26 cellular contexts compared by ENCODE assay signal in genomic region chr13:84668637-84669036, GRCh38.
DNase-seq lines count a peak whose midpoint lies in the region; ATAC-seq and TF ChIP-seq lines count a peak whose summit lies in the region.
"Had no signal": no experiment of that assay in that cellular context is flagged by ENCODE, and none has a peak within 500 bp of the region (broad histone marks: within the 10 kb centered on the region; RNA-seq: fewer than 3 reads in every experiment).

No MANE protein-coding gene starts in this region.

- H3K27ac Mint-ChIP-seq in activated T-helper 1 cell treated with anti-CD3 and anti-CD28 coated beads, Interleukin-12 subunit alpha, Interleukin-12 subunit beta, Interleukin-2, Interleukin-4 antibody, amounts not matched to agents 30 ng/mL and 10 ng/mL and 1 ng/mL, durations not matched to agents 14 hours and 24 hours and 36 hours = no peak overlapping the region
- H3K27ac Mint-ChIP-seq: CD8-positive, alpha-beta T cell; T-helper 17 cell had no signal

- H3K27ac ChIP-seq in left lung (no peak overlapping the region), mesendoderm (ENCODE audit: low read depth, low read length) (no peak overlapping the region)
- H3K27ac ChIP-seq: HL-60 had no signal

- H3K23ac ChIP-seq in mesendoderm (ENCODE audit: low read length) = no peak overlapping the region

- H3K9me3 ChIP-seq in left lung = no peaks in the 10 kb centered on the region
- H3K9me3 ChIP-seq: HAP-1 had no signal

- no peak overlapping the region for H3K9ac ChIP-seq in mesendoderm (ENCODE audit: low read length)

- DNase-seq in COR-L47 (lab: John Stamatoyannopoulos, UW) = peak; percentile 30
- DNase-seq in NCI-H1436 (lab: John Stamatoyannopoulos, UW) = peak; percentile 50
- peak; percentile 84 for DNase-seq in NCI-H460 (ENCODE audit: extremely low read depth, low read depth)
- DNase-seq in left lung = no peak
- no peak for DNase-seq in mesendoderm
- DNase-seq in islet precursor cell = no peak
- no peak for DNase-seq in left ventricle myocardium superior
- DNase-seq in activated T-helper 1 cell treated with anti-CD3 and anti-CD28 coated beads, Interleukin-12 subunit alpha, Interleukin-12 subunit beta, Interleukin-2, Interleukin-4 antibody, amounts not matched to agents 30 ng/mL and 10 ng/mL and 1 ng/mL, durations not matched to agents 14 hours and 24 hours and 36 hours (ENCODE audit: low spot score) = no peak
- DNase-seq: C1 segment of cervical spinal cord; CD8-positive, alpha-beta T cell; DMS 273 treated with DMSO at 0.1 percent for 48 hours; DMS79; EL; GDM1; GOT3; NCI-H1092 treated with DMSO at 0.1 percent for 48 hours; NCI-H1694 treated with DMSO at 0.1 percent for 48 hours; NCI-H2081; NCI-H2171 treated with DMSO at 0.1 percent for 48 hours; NCI-H510A; NCI-H774; T-helper 17 cell had no signal

- no peak for TF ChIP-seq CTCF in left lung (IDR thresholded peaks at IDR 0.05)

- H2AK5ac ChIP-seq in mesendoderm (ENCODE audit: low read length) = no peak overlapping the region

- H3K56ac ChIP-seq in mesendoderm (ENCODE audit: low read length) = no peak overlapping the region

- H3K4me2 ChIP-seq in mesendoderm (ENCODE audit: low read length) = no peak overlapping the region

- H3K18ac ChIP-seq in mesendoderm (ENCODE audit: low read length) = no peak overlapping the region

- no peak overlapping the region for H3K4me3 ChIP-seq in left lung
- no peak overlapping the region for H3K4me3 ChIP-seq in mesendoderm (ENCODE audit: low read length)
- H3K4me3 ChIP-seq: GM12878, HAP-1 had no signal

- H3K4me1 Mint-ChIP-seq in activated T-helper 1 cell treated with anti-CD3 and anti-CD28 coated beads, Interleukin-12 subunit alpha, Interleukin-12 subunit beta, Interleukin-2, Interleukin-4 antibody, amounts not matched to agents 30 ng/mL and 10 ng/mL and 1 ng/mL, durations not matched to agents 14 hours and 24 hours and 36 hours (ENCODE audit: low read depth) = no peaks in the 10 kb centered on the region
- H3K4me1 Mint-ChIP-seq: T-helper 17 cell had no signal

- no peaks in the 10 kb centered on the region for H3K36me3 ChIP-seq in left lung
- H3K36me3 ChIP-seq in mesendoderm (ENCODE audit: control insufficient read depth, insufficient read depth, low read length) = no peaks in the 10 kb centered on the region
- H3K36me3 ChIP-seq: HAP-1 had no signal

- no peaks in the 10 kb centered on the region for H3K27me3 ChIP-seq in left lung
- no peaks in the 10 kb centered on the region for H3K27me3 ChIP-seq in mesendoderm (ENCODE audit: insufficient read depth, low read length, poor library complexity)

- no peak overlapping the region for H2BK120ac ChIP-seq in mesendoderm (ENCODE audit: low read depth, low read length)

- no peaks in the 10 kb centered on the region for H3K79me1 ChIP-seq in mesendoderm (ENCODE audit: low read length)

- H4K5ac ChIP-seq in mesendoderm (ENCODE audit: low read length) = no peak overlapping the region

- no peaks in the 10 kb centered on the region for H3K4me1 ChIP-seq in left lung
- no peaks in the 10 kb centered on the region for H3K4me1 ChIP-seq in mesendoderm (ENCODE audit: control insufficient read depth, low read depth, low read length)
- H3K4me1 ChIP-seq: HAP-1 had no signal

- no peaks in the 10 kb centered on the region for H3K79me2 ChIP-seq in mesendoderm (ENCODE audit: control insufficient read depth, insufficient read depth, low read length)

- H3K36me3 Mint-ChIP-seq in activated T-helper 1 cell treated with anti-CD3 and anti-CD28 coated beads, Interleukin-12 subunit alpha, Interleukin-12 subunit beta, Interleukin-2, Interleukin-4 antibody, amounts not matched to agents 30 ng/mL and 10 ng/mL and 1 ng/mL, durations not matched to agents 14 hours and 24 hours and 36 hours (ENCODE audit: low read depth) = no peaks in the 10 kb centered on the region
- H3K36me3 Mint-ChIP-seq: CD8-positive, alpha-beta T cell had no signal

- intact Hi-C loops in left lung (cut with DNase I) (no loop called here), left ventricle myocardium superior (cut with micrococcal nuclease) (no loop called here)
- intact Hi-C loops in activated T-helper 1 cell treated with anti-CD3 and anti-CD28 coated beads, Interleukin-12 subunit alpha, Interleukin-12 subunit beta, Interleukin-2, Interleukin-4 antibody, amounts not matched to agents 30 ng/mL and 10 ng/mL and 1 ng/mL, durations not matched to agents 14 hours and 24 hours and 36 hours (cut with micrococcal nuclease) = no loop called here

- H3K27me3 Mint-ChIP-seq in activated T-helper 1 cell treated with anti-CD3 and anti-CD28 coated beads, Interleukin-12 subunit alpha, Interleukin-12 subunit beta, Interleukin-2, Interleukin-4 antibody, amounts not matched to agents 30 ng/mL and 10 ng/mL and 1 ng/mL, durations not matched to agents 14 hours and 24 hours and 36 hours (ENCODE audit: insufficient read depth) = no peaks in the 10 kb centered on the region
- H3K27me3 Mint-ChIP-seq: T-helper 17 cell had no signal

- ATAC-seq in left lung = peak; percentile 58
- ATAC-seq in left ventricle myocardium superior = no peak
- ATAC-seq: CD8-positive, alpha-beta T cell; GM12878; SK-N-SH treated with all-trans-retinoic acid at 6 μM for 48 hours; T-helper 17 cell had no signal

- H3K4ac ChIP-seq in mesendoderm (ENCODE audit: low read depth, low read length) = no peak overlapping the region

- no peak overlapping the region for H2BK15ac ChIP-seq in mesendoderm (replicated peaks; ENCODE audit: low read depth)

- H3K9me3 Mint-ChIP-seq in activated T-helper 1 cell treated with anti-CD3 and anti-CD28 coated beads, Interleukin-12 subunit alpha, Interleukin-12 subunit beta, Interleukin-2, Interleukin-4 antibody, amounts not matched to agents 30 ng/mL and 10 ng/mL and 1 ng/mL, durations not matched to agents 14 hours and 24 hours and 36 hours = no peaks in the 10 kb centered on the region
- H3K9me3 Mint-ChIP-seq: CD8-positive, alpha-beta T cell had no signal

- WGBS in mesendoderm (ENCODE audit: extremely low coverage, insufficient coverage, low lambda C conversion rate) = no CpG with 5 or more reads among the region's 1 CpG

- no peak overlapping the region for H3K4me3 Mint-ChIP-seq in activated T-helper 1 cell treated with anti-CD3 and anti-CD28 coated beads, Interleukin-12 subunit alpha, Interleukin-12 subunit beta, Interleukin-2, Interleukin-4 antibody, amounts not matched to agents 30 ng/mL and 10 ng/mL and 1 ng/mL, durations not matched to agents 14 hours and 24 hours and 36 hours
- H3K4me3 Mint-ChIP-seq: CD8-positive, alpha-beta T cell; T-helper 17 cell had no signal

- no peak overlapping the region for H2BK5ac ChIP-seq in mesendoderm (ENCODE audit: low read length)

- H4K8ac ChIP-seq in mesendoderm (ENCODE audit: low read depth, low read length) = no peak overlapping the region

Comparison
In these comparisons a context has a peak if more than half of its experiments do, and no peak if none do; other contexts are left out.
1. DNase-seq: peak in COR-L47 (single experiment), NCI-H1436 (single experiment) and NCI-H460 (single experiment); none in left lung (0 of 2), mesendoderm (single experiment), islet precursor cell (single experiment), left ventricle myocardium superior (single experiment) and activated T-helper 1 cell treated with anti-CD3 and anti-CD28 coated beads, Interleukin-12 subunit alpha, Interleukin-12 subunit beta, Interleukin-2, Interleukin-4 antibody, amounts not matched to agents 30 ng/mL and 10 ng/mL and 1 ng/mL, durations not matched to agents 14 hours and 24 hours and 36 hours (single experiment).